ENCODE assay signal across 6 cellular contexts in the genomic region with DNA sequence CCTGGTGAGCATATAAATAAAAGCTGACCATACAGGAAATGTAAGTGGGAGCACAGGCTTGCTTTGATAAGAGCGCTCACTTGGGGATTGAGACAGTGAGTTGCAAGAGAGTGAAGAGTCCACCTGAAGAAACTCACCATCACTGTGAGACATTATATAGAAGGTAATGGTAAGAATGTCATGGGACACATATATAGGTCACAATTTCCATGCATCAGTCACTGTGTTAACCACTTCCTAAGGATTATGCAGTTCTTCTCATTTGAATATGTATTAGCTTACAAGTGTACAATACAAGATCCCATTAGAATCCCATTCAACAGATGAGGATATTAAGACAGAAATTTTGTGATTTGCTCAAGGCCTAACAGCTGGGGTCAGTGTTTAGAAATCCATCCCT.
DNase-seq lines count a peak whose midpoint lies in the region; ATAC-seq and TF ChIP-seq lines count a peak whose summit lies in the region.
"Not testable (repeated sequence)": the region's sequence is repeated elsewhere in the genome, so short reads cannot be mapped to it uniquely, and the experiment has no call there.

No MANE protein-coding gene starts in this region.

- intact Hi-C loops in activated CD8-positive, alpha-beta T cell treated with anti-CD3 and anti-CD28 coated beads for 36 hours (cut with micrococcal nuclease), result not testable (repeated sequence)

- not testable (repeated sequence) for H3K27me3 ChIP-seq in BLaER1; DND-41 (ENCODE audit: insufficient read depth, low read length, poor library complexity)

- not testable (repeated sequence) for H3K4me1 Mint-ChIP-seq in activated CD8-positive, alpha-beta T cell treated with anti-CD3 and anti-CD28 coated beads for 36 hours (ENCODE audit: low read depth); activated naive CD8-positive, alpha-beta T cell treated with anti-CD3 and anti-CD28 coated beads, Interleukin-2, amount 50 U/mL, for 24 hours; stimulated activated naive CD8-positive, alpha-beta T cell treated with anti-CD3 and anti-CD28 coated beads, Interleukin-15, amount 100 ng/mL, for 72 hours

- POLR2A ChIA-PET in activated CD8-positive, alpha-beta T cell treated with anti-CD3 and anti-CD28 coated beads for 36 hours (lab: Charles Lee), result not testable (repeated sequence)

- not testable (repeated sequence) for DNase-seq in DND-41; activated CD8-positive, alpha-beta T cell treated with anti-CD3 and anti-CD28 coated beads for 36 hours; activated naive CD8-positive, alpha-beta T cell treated with anti-CD3 and anti-CD28 coated beads, Interleukin-2, amount 50 U/mL, for 24 hours; stimulated activated naive CD8-positive, alpha-beta T cell treated with anti-CD3 and anti-CD28 coated beads, Interleukin-15, Interleukin-2, amounts not matched to agents 100 U/mL and 50 U/mL, for 24 hours; stimulated activated naive CD8-positive, alpha-beta T cell treated with anti-CD3 and anti-CD28 coated beads, Interleukin-15, amount 100 ng/mL, for 72 hours

- TF ChIP-seq CTCF in DND-41 (IDR thresholded peaks at IDR 0.05; ENCODE audit: borderline replicate concordance, extremely low read depth, low read length, poor library complexity, severe bottlenecking); activated CD8-positive, alpha-beta T cell treated with anti-CD3 and anti-CD28 coated beads for 36 hours (IDR thresholded peaks at IDR 0.05): not testable (repeated sequence)

- H3K9me3 Mint-ChIP-seq in activated CD8-positive, alpha-beta T cell treated with anti-CD3 and anti-CD28 coated beads for 36 hours; activated naive CD8-positive, alpha-beta T cell treated with anti-CD3 and anti-CD28 coated beads, Interleukin-2, amount 50 U/mL, for 24 hours; stimulated activated naive CD8-positive, alpha-beta T cell treated with anti-CD3 and anti-CD28 coated beads, Interleukin-15, amount 100 ng/mL, for 72 hours: not testable (repeated sequence)

- peak; percentile 57; the same call in 1 of the 3 replicates for ATAC-seq in DND-41 (ENCODE audit: insufficient read depth, low read depth)
- ATAC-seq in activated CD8-positive, alpha-beta T cell treated with anti-CD3 and anti-CD28 coated beads for 36 hours, result peak; percentile 49
- ATAC-seq in activated naive CD8-positive, alpha-beta T cell treated with anti-CD3 and anti-CD28 coated beads, Interleukin-2, amount 50 U/mL, for 24 hours, result peak; percentile 76
- ATAC-seq in stimulated activated naive CD8-positive, alpha-beta T cell treated with anti-CD3 and anti-CD28 coated beads, Interleukin-15, Interleukin-2, amounts not matched to agents 100 U/mL and 50 U/mL, for 24 hours, result peak; percentile 63
- ATAC-seq in stimulated activated naive CD8-positive, alpha-beta T cell treated with anti-CD3 and anti-CD28 coated beads, Interleukin-15, amount 100 ng/mL, for 72 hours, result peak; percentile 55

- H3K27me3 Mint-ChIP-seq in activated CD8-positive, alpha-beta T cell treated with anti-CD3 and anti-CD28 coated beads for 36 hours; activated naive CD8-positive, alpha-beta T cell treated with anti-CD3 and anti-CD28 coated beads, Interleukin-2, amount 50 U/mL, for 24 hours; stimulated activated naive CD8-positive, alpha-beta T cell treated with anti-CD3 and anti-CD28 coated beads, Interleukin-15, amount 100 ng/mL, for 72 hours: not testable (repeated sequence)

- not testable (repeated sequence) for H3K4me1 ChIP-seq in BLaER1
- H3K4me1 ChIP-seq in DND-41 (ENCODE audit: insufficient read depth, low read length), result peaks cover 13% of the 10 kb centered on the region

- CTCF ChIA-PET in activated CD8-positive, alpha-beta T cell treated with anti-CD3 and anti-CD28 coated beads for 36 hours (lab: Charles Lee), result not testable (repeated sequence)

- H3K79me2 ChIP-seq in DND-41 (ENCODE audit: insufficient read depth, low read length), result not testable (repeated sequence)

- not testable (repeated sequence) for H2AFZ ChIP-seq in DND-41 (ENCODE audit: low read depth, low read length)

- not testable (repeated sequence) for H3K27ac Mint-ChIP-seq in activated CD8-positive, alpha-beta T cell treated with anti-CD3 and anti-CD28 coated beads for 36 hours; activated naive CD8-positive, alpha-beta T cell treated with anti-CD3 and anti-CD28 coated beads, Interleukin-2, amount 50 U/mL, for 24 hours; stimulated activated naive CD8-positive, alpha-beta T cell treated with anti-CD3 and anti-CD28 coated beads, Interleukin-15, amount 100 ng/mL, for 72 hours

- H3K36me3 Mint-ChIP-seq in activated CD8-positive, alpha-beta T cell treated with anti-CD3 and anti-CD28 coated beads for 36 hours (ENCODE audit: low read depth); activated naive CD8-positive, alpha-beta T cell treated with anti-CD3 and anti-CD28 coated beads, Interleukin-2, amount 50 U/mL, for 24 hours (ENCODE audit: low read depth): not testable (repeated sequence)

- H3K9ac ChIP-seq in BLaER1; DND-41 (ENCODE audit: low read depth, low read length): not testable (repeated sequence)

- H3K9me3 ChIP-seq in BLaER1; DND-41 (ENCODE audit: insufficient read depth, low read length, severe bottlenecking): not testable (repeated sequence)

- not testable (repeated sequence) for H3K4me3 ChIP-seq in BLaER1; DND-41 (ENCODE audit: low read depth in 1 of 2, low read length in 2 of 2)

- H3K4me3 Mint-ChIP-seq in activated CD8-positive, alpha-beta T cell treated with anti-CD3 and anti-CD28 coated beads for 36 hours; activated naive CD8-positive, alpha-beta T cell treated with anti-CD3 and anti-CD28 coated beads, Interleukin-2, amount 50 U/mL, for 24 hours; stimulated activated naive CD8-positive, alpha-beta T cell treated with anti-CD3 and anti-CD28 coated beads, Interleukin-15, amount 100 ng/mL, for 72 hours: not testable (repeated sequence)

- H3K36me3 ChIP-seq in BLaER1; DND-41 (ENCODE audit: insufficient read depth, low read length): not testable (repeated sequence)

- H4K20me1 ChIP-seq in BLaER1; DND-41 (ENCODE audit: insufficient read depth, low read length): not testable (repeated sequence)

- H3K4me2 ChIP-seq in BLaER1, result peak overlapping the region; percentile 39; the same call in 1 of the 2 replicates
- H3K4me2 ChIP-seq in DND-41 (ENCODE audit: insufficient read depth, low read length), result not testable (repeated sequence)

- not testable (repeated sequence) for H3K27ac ChIP-seq in BLaER1; DND-41 (ENCODE audit: low read length)
